In genomic region chr10:43778571-43778970, GRCh38 we compare ENCODE assay signal across 29 cellular contexts.
DNase-seq lines count a peak whose midpoint lies in the region; ATAC-seq and TF ChIP-seq lines count a peak whose summit lies in the region.
"Had no signal": no experiment of that assay in that cellular context is flagged by ENCODE, and none has a peak within 500 bp of the region (broad histone marks: within the 10 kb centered on the region; RNA-seq: fewer than 3 reads in every experiment).

No MANE protein-coding gene starts in this region.

- peak; percentile 36 for DNase-seq in activated CD8-positive, alpha-beta T cell treated with anti-CD3 and anti-CD28 coated beads, Interleukin-2, amount 10 ng/mL, durations not matched to agents 7 days and 5 days
- DNase-seq in activated CD8-positive, alpha-beta T cell treated with anti-CD3 and anti-CD28 coated beads for 36 hours, result no peak
- DNase-seq in Jurkat, Clone E6-1 (ENCODE audit: low read depth, low spot score), result peak; percentile 41
- DNase-seq in activated naive CD8-positive, alpha-beta T cell treated with anti-CD3 and anti-CD28 coated beads for 36 hours, result no peak
- DNase-seq in osteoblast (ENCODE audit: insufficient read length, low spot score, missing footprints) (peak; percentile 18), kidney tubule cell (ENCODE audit: low spot score) (no peak), AG08395 (ENCODE audit: low spot score) (no peak)
- DNase-seq: activated CD4-positive, alpha-beta T cell treated with anti-CD3 and anti-CD28 coated beads for 48 hours; activated naive CD4-positive, alpha-beta T cell treated with Interleukin-2 at 50 U/mL for 16 hours; AML-193; aorta; DMS153; KG1; left colon; MV-4-11; NCI-H1436; NCI-H226; NCI-H526 treated with DMSO at 0.1 percent for 48 hours; nephron progenitor cell; PC-3; stimulated activated naive B cell treated with anti-CD40 and anti-IgM and Interleukin-4, amounts not matched to agents 10 μg/mL and 1 μg/mL and 100 μg/mL, for 72 hours; T-helper 9 cell; WERI-Rb-1 had no signal

- no peak overlapping the region for H3K4me3 ChIP-seq in Jurkat, Clone E6-1 (ENCODE audit: low read length)
- H3K4me3 ChIP-seq in osteoblast (ENCODE audit: insufficient read depth, low read length), result no peak overlapping the region
- H3K4me3 ChIP-seq: A549, GM12878, hepatocyte had no signal

- no peaks in the 10 kb centered on the region for H3K9me3 ChIP-seq in osteoblast (ENCODE audit: low read depth, low read length)
- H3K9me3 ChIP-seq: A549 had no signal

- no peaks in the 10 kb centered on the region for H3K36me3 ChIP-seq in osteoblast (ENCODE audit: insufficient read depth, low read length)
- H3K36me3 ChIP-seq: WERI-Rb-1 had no signal

- H3K27ac ChIP-seq in osteoblast (ENCODE audit: low read depth, low read length), result no peak overlapping the region
- H3K27ac ChIP-seq: A549, hepatocyte, WERI-Rb-1 had no signal

- intact Hi-C loops in activated CD8-positive, alpha-beta T cell treated with anti-CD3 and anti-CD28 coated beads for 36 hours (cut with micrococcal nuclease), result no loop called here

- no peaks in the 10 kb centered on the region for H3K27me3 ChIP-seq in osteoblast (ENCODE audit: insufficient read depth, low read length)
- H3K27me3 ChIP-seq: hepatocyte had no signal

- no peak overlapping the region for H3K4me3 Mint-ChIP-seq in activated CD8-positive, alpha-beta T cell treated with anti-CD3 and anti-CD28 coated beads, Interleukin-2, amount 10 ng/mL, durations not matched to agents 7 days and 5 days
- no peak overlapping the region for H3K4me3 Mint-ChIP-seq in activated CD8-positive, alpha-beta T cell treated with anti-CD3 and anti-CD28 coated beads for 36 hours
- H3K4me3 Mint-ChIP-seq in activated naive CD8-positive, alpha-beta T cell treated with anti-CD3 and anti-CD28 coated beads for 36 hours, result no peak overlapping the region
- H3K4me3 Mint-ChIP-seq: activated T-helper 1 cell treated with anti-CD3 and anti-CD28 coated beads, Interleukin-12 subunit alpha, Interleukin-12 subunit beta, Interleukin-2, Interleukin-4 antibody, amounts not matched to agents 30 ng/mL and 10 ng/mL and 1 ng/mL, durations not matched to agents 14 hours and 24 hours and 36 hours; nephron progenitor cell; stimulated activated naive B cell treated with anti-CD40 and anti-IgM and Interleukin-4, amounts not matched to agents 10 μg/mL and 1 μg/mL and 100 μg/mL, for 72 hours had no signal

- H3K4me1 ChIP-seq in osteoblast (ENCODE audit: insufficient read depth, low read length), result peaks cover 13% of the 10 kb centered on the region
- H3K4me1 ChIP-seq: A549 had no signal

- peaks cover 69% of the 10 kb centered on the region for H3K4me1 Mint-ChIP-seq in activated CD8-positive, alpha-beta T cell treated with anti-CD3 and anti-CD28 coated beads, Interleukin-2, amount 10 ng/mL, durations not matched to agents 7 days and 5 days (ENCODE audit: low read depth)
- H3K4me1 Mint-ChIP-seq in activated CD8-positive, alpha-beta T cell treated with anti-CD3 and anti-CD28 coated beads for 36 hours (ENCODE audit: low read depth), result peaks cover 23% of the 10 kb centered on the region
- peaks cover 24% of the 10 kb centered on the region for H3K4me1 Mint-ChIP-seq in activated naive CD8-positive, alpha-beta T cell treated with anti-CD3 and anti-CD28 coated beads for 36 hours
- H3K4me1 Mint-ChIP-seq: stimulated activated naive B cell treated with anti-CD40 and anti-IgM and Interleukin-4, amounts not matched to agents 10 μg/mL and 1 μg/mL and 100 μg/mL, for 72 hours had no signal

- H3K36me3 Mint-ChIP-seq in activated CD8-positive, alpha-beta T cell treated with anti-CD3 and anti-CD28 coated beads, Interleukin-2, amount 10 ng/mL, durations not matched to agents 7 days and 5 days (ENCODE audit: low read depth), result no peaks in the 10 kb centered on the region
- no peaks in the 10 kb centered on the region for H3K36me3 Mint-ChIP-seq in activated CD8-positive, alpha-beta T cell treated with anti-CD3 and anti-CD28 coated beads for 36 hours (ENCODE audit: low read depth)
- H3K36me3 Mint-ChIP-seq in activated naive CD8-positive, alpha-beta T cell treated with anti-CD3 and anti-CD28 coated beads for 36 hours, result no peaks in the 10 kb centered on the region
- H3K36me3 Mint-ChIP-seq: stimulated activated naive B cell treated with anti-CD40 and anti-IgM and Interleukin-4, amounts not matched to agents 10 μg/mL and 1 μg/mL and 100 μg/mL, for 72 hours had no signal

- no peaks in the 10 kb centered on the region for H3K9me3 Mint-ChIP-seq in activated CD8-positive, alpha-beta T cell treated with anti-CD3 and anti-CD28 coated beads, Interleukin-2, amount 10 ng/mL, durations not matched to agents 7 days and 5 days (ENCODE audit: insufficient read depth)
- no peaks in the 10 kb centered on the region for H3K9me3 Mint-ChIP-seq in activated CD8-positive, alpha-beta T cell treated with anti-CD3 and anti-CD28 coated beads for 36 hours
- no peaks in the 10 kb centered on the region for H3K9me3 Mint-ChIP-seq in activated naive CD8-positive, alpha-beta T cell treated with anti-CD3 and anti-CD28 coated beads for 36 hours
- H3K9me3 Mint-ChIP-seq: activated T-helper 1 cell treated with anti-CD3 and anti-CD28 coated beads, Interleukin-12 subunit alpha, Interleukin-12 subunit beta, Interleukin-2, Interleukin-4 antibody, amounts not matched to agents 30 ng/mL and 10 ng/mL and 1 ng/mL, durations not matched to agents 14 hours and 24 hours and 36 hours; stimulated activated naive B cell treated with anti-CD40 and anti-IgM and Interleukin-4, amounts not matched to agents 10 μg/mL and 1 μg/mL and 100 μg/mL, for 72 hours had no signal

- TF ChIP-seq CTCF in activated CD8-positive, alpha-beta T cell treated with anti-CD3 and anti-CD28 coated beads for 36 hours (IDR thresholded peaks at IDR 0.05), result no peak
- TF ChIP-seq CTCF in osteoblast (IDR thresholded peaks at IDR 0.05; ENCODE audit: extremely low read depth, low read depth, low read length), result no peak

- H4K20me1 ChIP-seq in osteoblast (ENCODE audit: insufficient read depth, low read length), result no peaks in the 10 kb centered on the region

- peak overlapping the region; percentile 79 for H3K27ac Mint-ChIP-seq in activated CD8-positive, alpha-beta T cell treated with anti-CD3 and anti-CD28 coated beads, Interleukin-2, amount 10 ng/mL, durations not matched to agents 7 days and 5 days
- no peak overlapping the region for H3K27ac Mint-ChIP-seq in activated CD8-positive, alpha-beta T cell treated with anti-CD3 and anti-CD28 coated beads for 36 hours
- H3K27ac Mint-ChIP-seq in activated naive CD8-positive, alpha-beta T cell treated with anti-CD3 and anti-CD28 coated beads for 36 hours, result peak overlapping the region; percentile 4
- H3K27ac Mint-ChIP-seq: activated T-helper 1 cell treated with anti-CD3 and anti-CD28 coated beads, Interleukin-12 subunit alpha, Interleukin-12 subunit beta, Interleukin-2, Interleukin-4 antibody, amounts not matched to agents 30 ng/mL and 10 ng/mL and 1 ng/mL, durations not matched to agents 14 hours and 24 hours and 36 hours; stimulated activated naive B cell treated with anti-CD40 and anti-IgM and Interleukin-4, amounts not matched to agents 10 μg/mL and 1 μg/mL and 100 μg/mL, for 72 hours had no signal

- no peak overlapping the region for H3K4me2 ChIP-seq in osteoblast (ENCODE audit: insufficient read depth, low read length)
- H3K4me2 ChIP-seq: A549, hepatocyte had no signal

- no peaks in the 10 kb centered on the region for H3K27me3 Mint-ChIP-seq in activated CD8-positive, alpha-beta T cell treated with anti-CD3 and anti-CD28 coated beads, Interleukin-2, amount 10 ng/mL, durations not matched to agents 7 days and 5 days (ENCODE audit: low read depth)
- H3K27me3 Mint-ChIP-seq in activated CD8-positive, alpha-beta T cell treated with anti-CD3 and anti-CD28 coated beads for 36 hours, result peaks cover 2% of the 10 kb centered on the region
- no peaks in the 10 kb centered on the region for H3K27me3 Mint-ChIP-seq in activated naive CD8-positive, alpha-beta T cell treated with anti-CD3 and anti-CD28 coated beads for 36 hours

- H2AFZ ChIP-seq in osteoblast (ENCODE audit: low read length), result no peak overlapping the region
- H2AFZ ChIP-seq: hepatocyte had no signal

- POLR2A ChIA-PET in activated CD8-positive, alpha-beta T cell treated with anti-CD3 and anti-CD28 coated beads, Interleukin-2, amount 10 ng/mL, durations not matched to agents 7 days and 5 days (lab: Charles Lee), result no interaction called here
- POLR2A ChIA-PET in activated CD8-positive, alpha-beta T cell treated with anti-CD3 and anti-CD28 coated beads for 36 hours (lab: Charles Lee), result no interaction called here

- no peaks in the 10 kb centered on the region for H3K79me2 ChIP-seq in osteoblast (ENCODE audit: insufficient read depth, low read length)
- H3K79me2 ChIP-seq: hepatocyte had no signal

- no peak for ATAC-seq in activated CD8-positive, alpha-beta T cell treated with anti-CD3 and anti-CD28 coated beads, Interleukin-2, amount 10 ng/mL, durations not matched to agents 7 days and 5 days
- ATAC-seq in activated CD8-positive, alpha-beta T cell treated with anti-CD3 and anti-CD28 coated beads for 36 hours, result no peak
- ATAC-seq in GM21526 (IDR thresholded peaks at IDR 0.05; ENCODE audit: low FRiP score, unreplicated experiment), result no peak
- ATAC-seq: A549; GM12878; left colon; PC-3; Right ventricle myocardium inferior; stimulated activated naive B cell treated with anti-CD40 and anti-IgM and Interleukin-4, amounts not matched to agents 10 μg/mL and 1 μg/mL and 100 μg/mL, for 72 hours had no signal

- CTCF ChIA-PET in activated CD8-positive, alpha-beta T cell treated with anti-CD3 and anti-CD28 coated beads, Interleukin-2, amount 10 ng/mL, durations not matched to agents 7 days and 5 days (lab: Charles Lee), result interaction anchor here (0.6 kb wide), 1 partner anchor 83 kb away, joined by 6 read pairs; no protein-coding TSS in a partner anchor
- CTCF ChIA-PET in activated CD8-positive, alpha-beta T cell treated with anti-CD3 and anti-CD28 coated beads for 36 hours (lab: Charles Lee), result no interaction called here

Comparison
In these comparisons a context has a peak if more than half of its experiments do, and no peak if none do; other contexts are left out.
1. DNase-seq: peak in activated CD8-positive, alpha-beta T cell treated with anti-CD3 and anti-CD28 coated beads, Interleukin-2, amount 10 ng/mL, durations not matched to agents 7 days and 5 days (single experiment), Jurkat, Clone E6-1 (single experiment) and osteoblast (single experiment); none in activated CD8-positive, alpha-beta T cell treated with anti-CD3 and anti-CD28 coated beads for 36 hours (single experiment), activated naive CD8-positive, alpha-beta T cell treated with anti-CD3 and anti-CD28 coated beads for 36 hours (single experiment), kidney tubule cell (single experiment) and AG08395 (single experiment).